ENCODE assay signal across 29 cellular contexts in the genomic region with DNA sequence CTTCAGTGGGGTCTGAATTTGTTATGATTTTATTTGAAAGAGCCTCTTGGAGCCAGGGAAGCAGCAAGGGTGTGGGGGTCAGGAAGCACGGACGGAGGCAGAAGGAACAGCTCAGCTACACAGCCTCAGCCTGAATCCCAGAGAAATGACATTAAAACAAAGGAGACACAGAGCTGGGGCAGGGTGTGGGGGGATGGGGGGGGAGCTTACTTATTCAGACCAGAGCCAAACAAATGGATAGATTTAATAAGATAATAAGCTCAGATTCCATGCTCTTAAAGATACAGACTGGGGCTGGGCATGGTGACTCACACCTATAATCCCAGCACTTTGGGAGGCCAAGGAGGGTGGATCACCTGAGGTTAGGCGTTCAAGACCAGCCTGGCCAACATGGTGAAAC.
"Had no signal": no experiment of that assay in that cellular context is flagged by ENCODE, and none has a peak within 500 bp of the region (broad histone marks: within the 10 kb centered on the region; RNA-seq: fewer than 3 reads in every experiment).

No MANE protein-coding gene starts in this region.

- H3K36me3 ChIP-seq: adrenal gland, breast epithelium, Peyer's patch, SJCRH30 had no signal

- H3K4me1 Mint-ChIP-seq: activated naive CD8-positive, alpha-beta T cell treated with anti-CD3 and anti-CD28 coated beads, Interleukin-2, amount 10 ng/mL, durations not matched to agents 7 days and 5 days; T-helper 17 cell had no signal

- H3K27me3 ChIP-seq: adrenal gland, breast epithelium, Peyer's patch, SJCRH30 had no signal

- H3K27me3 Mint-ChIP-seq: activated CD8-positive, alpha-beta T cell treated with anti-CD3 and anti-CD28 coated beads for 36 hours had no signal

- DNase-seq: activated CD4-positive, alpha-beta T cell treated with anti-CD3 and anti-CD28 coated beads for 4 hours; activated CD8-positive, alpha-beta memory T cell treated with anti-CD3 and anti-CD28 coated beads, Interleukin-2, amount 50 U/mL, for 4 hours; activated CD8-positive, alpha-beta T cell treated with anti-CD3 and anti-CD28 coated beads for 36 hours; activated naive CD4-positive, alpha-beta T cell treated with anti-CD3 and anti-CD28 coated beads, Interleukin-2, amount 50 U/mL, for 16 hours; activated naive CD8-positive, alpha-beta T cell treated with anti-CD3 and anti-CD28 coated beads, Interleukin-2, amount 10 ng/mL, durations not matched to agents 7 days and 5 days; adrenal gland; aorta; caudate nucleus; Kasumi-1; KBM-7; MV-4-11; NCI-H1092 treated with DMSO at 0.1 percent for 48 hours; NCI-H1417 treated with DMSO at 0.1 percent for 48 hours; NCI-H1694; NCI-H2029; NCI-H2107; NCI-H2171 treated with DMSO at 0.1 percent for 48 hours; NCI-H226; NCI-H526; NCI-H774; NK-92 treated with Interleukin-12 subunit alpha and Interleukin-12 subunit beta, amount 100 ng/mL, for 24 hours; Peyer's patch; Right ventricle myocardium superior; T-helper 17 cell had no signal

- H3K4me1 ChIP-seq: adrenal gland, breast epithelium had no signal

- H3K27ac ChIP-seq: adrenal gland, breast epithelium, Peyer's patch, RWPE1, SJCRH30, VCaP had no signal

- H3K4me3 ChIP-seq: adrenal gland, breast epithelium, Peyer's patch, SJCRH30 had no signal

- H3K27ac Mint-ChIP-seq: activated CD8-positive, alpha-beta T cell treated with anti-CD3 and anti-CD28 coated beads for 36 hours; activated naive CD8-positive, alpha-beta T cell treated with anti-CD3 and anti-CD28 coated beads, Interleukin-2, amount 10 ng/mL, durations not matched to agents 7 days and 5 days; T-helper 17 cell had no signal

- H3K9me3 ChIP-seq: adrenal gland, breast epithelium, Peyer's patch, SJCRH30 had no signal

- H3K36me3 Mint-ChIP-seq: activated naive CD8-positive, alpha-beta T cell treated with anti-CD3 and anti-CD28 coated beads, Interleukin-2, amount 10 ng/mL, durations not matched to agents 7 days and 5 days had no signal

- ATAC-seq: activated CD4-positive, CD25-positive, alpha-beta regulatory T cell treated with anti-CD3 and anti-CD28 coated beads, Interleukin-2, amount 50 U/mL, for 24 hours; activated CD8-positive, alpha-beta T cell treated with anti-CD3 and anti-CD28 coated beads for 36 hours; T-helper 17 cell had no signal

- H3K9me3 Mint-ChIP-seq: activated CD8-positive, alpha-beta T cell treated with anti-CD3 and anti-CD28 coated beads for 36 hours; activated naive CD8-positive, alpha-beta T cell treated with anti-CD3 and anti-CD28 coated beads, Interleukin-2, amount 10 ng/mL, durations not matched to agents 7 days and 5 days had no signal

- H3K4me3 Mint-ChIP-seq: activated CD8-positive, alpha-beta T cell treated with anti-CD3 and anti-CD28 coated beads for 36 hours; activated naive CD8-positive, alpha-beta T cell treated with anti-CD3 and anti-CD28 coated beads, Interleukin-2, amount 10 ng/mL, durations not matched to agents 7 days and 5 days; T-helper 17 cell had no signal
